ENCODE assay signal across 14 cellular contexts in genomic region chr1:18091660-18092446, GRCh38. TPM values are rescaled to one million over a fixed set of nuclear protein-coding genes. Genes with fewer than 3 reads are reported as not detected.
DNase-seq lines count a peak whose midpoint lies in the region; ATAC-seq and TF ChIP-seq lines count a peak whose summit lies in the region.
"Had no signal": no experiment of that assay in that cellular context is flagged by ENCODE, and none has a peak within 500 bp of the region (broad histone marks: within the 10 kb centered on the region; RNA-seq: fewer than 3 reads in every experiment).

No MANE protein-coding gene starts in this region.

- peaks cover 17% of the 10 kb centered on the region for H3K9me3 Mint-ChIP-seq in endodermal cell
- H3K9me3 Mint-ChIP-seq in WTC11, result peaks cover 26% of the 10 kb centered on the region

- no peak for TF ChIP-seq RAD21 in IMR-90 (IDR thresholded peaks at IDR 0.05; ENCODE audit: low read length)

- H3K36me3 ChIP-seq in IMR-90 (ENCODE audit: control insufficient read depth, insufficient read depth, low read length) (no peaks in the 10 kb centered on the region), endodermal cell (ENCODE audit: control insufficient read depth, insufficient read depth, low read length) (no peaks in the 10 kb centered on the region)

- peaks cover 25% of the 10 kb centered on the region for H3K27me3 Mint-ChIP-seq in endodermal cell (ENCODE audit: insufficient read depth)
- peaks cover 57% of the 10 kb centered on the region for H3K27me3 Mint-ChIP-seq in WTC11 (ENCODE audit: low read depth)

- H3K27ac Mint-ChIP-seq in endodermal cell, result peak overlapping the region; percentile 74
- H3K27ac Mint-ChIP-seq in WTC11, result no peak overlapping the region

- H3K4me2 ChIP-seq in IMR-90 (ENCODE audit: low read depth, low read length), result no peak overlapping the region

- intact Hi-C loops in IMR-90 (cut with micrococcal nuclease), result no loop called here

- no peak overlapping the region for H2BK15ac ChIP-seq in IMR-90 (ENCODE audit: low read depth, low read length)

- POLR2A ChIA-PET in IMR-90 (lab: Charles Lee; ENCODE audit: unreplicated experiment) (no interaction called here), WTC11 (lab: Charles Lee) (interaction anchor here (0.6 kb wide), 1 partner anchor 186 kb away, joined by 3 read pairs; no protein-coding TSS in a partner anchor)

- ATAC-seq in IMR-90 (ENCODE audit: low read depth) (peak; percentile 71; the same call in 1 of the 2 replicates), WTC11 (no peak), HG02884 (IDR thresholded peaks at IDR 0.05; ENCODE audit: unreplicated experiment) (no peak), GM21360 (IDR thresholded peaks at IDR 0.05; ENCODE audit: unreplicated experiment) (no peak), GM21717 (IDR thresholded peaks at IDR 0.05; ENCODE audit: unreplicated experiment) (no peak)

- CTCF ChIA-PET in IMR-90 (lab: Yijun Ruan, JAX) (interaction anchor here (1.0 kb wide), 1 partner anchor 9 kb away, joined by 5 read pairs; no protein-coding TSS in a partner anchor), WTC11 (lab: Charles Lee) (interaction anchor here (0.9 to 2.5 kb wide), 7 partner anchors 8 to 490 kb away, joined by 3 to 27 read pairs (median 5); no protein-coding TSS in a partner anchor)

- H3K23ac ChIP-seq in IMR-90 (ENCODE audit: low read depth, low read length), result no peak overlapping the region

- H2AK5ac ChIP-seq in IMR-90 (ENCODE audit: low read depth, low read length), result no peak overlapping the region

- H4K8ac ChIP-seq in IMR-90 (ENCODE audit: low read depth in 2 of 2, low read length in 2 of 2), result no peak overlapping the region

- H3K27ac ChIP-seq in IMR-90 (ENCODE audit: insufficient read depth, low read length), result no peak overlapping the region
- no peak overlapping the region for H3K27ac ChIP-seq in endodermal cell (ENCODE audit: low read depth, low read length)

- TF ChIP-seq POLR2A in IMR-90 (IDR thresholded peaks at IDR 0.05; ENCODE audit: low read depth, low read length), result no peak

- H3K27me3 ChIP-seq in IMR-90 (ENCODE audit: control insufficient read depth, insufficient read depth, low read length) (no peaks in the 10 kb centered on the region), endodermal cell (ENCODE audit: control insufficient read depth, insufficient read depth, low read length, poor library complexity, severe bottlenecking) (peaks cover 4% of the 10 kb centered on the region)

- no peak for TF ChIP-seq CTCF in IMR-90 (conservative IDR thresholded peaks at IDR 0.05; ENCODE audit: low read depth, low read length)
- no peak for TF ChIP-seq CTCF in endodermal cell (conservative IDR thresholded peaks at IDR 0.05)
- no peak for TF ChIP-seq CTCF in WTC11 (IDR thresholded peaks at IDR 0.05)

- peak; percentile 63 for DNase-seq in Caki2 (ENCODE audit: low read depth)
- peak; percentile 45 for DNase-seq in IMR-90
- DNase-seq in endodermal cell, result peak; percentile 55
- DNase-seq in non-pigmented ciliary epithelial cell (ENCODE audit: low read depth), result peak; percentile 36
- no peak for DNase-seq in WTC11 (ENCODE audit: low spot score)
- DNase-seq: amniotic stem cell, COR-L47, Karpas-422, naive B cell, NCI-H2227 treated with DMSO at 0.1 percent for 48 hours, RPMI8226 had no signal

- no peak overlapping the region for H2BK5ac ChIP-seq in IMR-90 (ENCODE audit: low read depth, low read length, poor library complexity, severe bottlenecking)

- dilution Hi-C loops in IMR-90 (cut with HindIII; ENCODE audit: low sequenced_read_pairs, unreplicated experiment), result no loop called here

- no peak overlapping the region for H3K18ac ChIP-seq in IMR-90 (ENCODE audit: low read depth, low read length)

- H3K4me1 Mint-ChIP-seq in endodermal cell, result peaks cover 39% of the 10 kb centered on the region
- peaks cover 56% of the 10 kb centered on the region for H3K4me1 Mint-ChIP-seq in WTC11

- H4K91ac ChIP-seq in IMR-90 (ENCODE audit: insufficient read depth, low read depth, low read length), result no peak overlapping the region

- H3K4me3 Mint-ChIP-seq in endodermal cell (peak overlapping the region; percentile 28), WTC11 (no peak overlapping the region)
- H3K4me3 Mint-ChIP-seq: naive B cell had no signal

- H2AFZ ChIP-seq in IMR-90 (replicated peaks; ENCODE audit: low read length, poor library complexity), result no peak overlapping the region

- H2BK120ac ChIP-seq in IMR-90 (ENCODE audit: low read depth, low read length), result no peak overlapping the region

- H3K4me1 ChIP-seq in IMR-90 (ENCODE audit: control insufficient read depth, insufficient read depth, low read length) (no peaks in the 10 kb centered on the region), endodermal cell (ENCODE audit: control insufficient read depth, insufficient read depth, low read length) (peaks cover 16% of the 10 kb centered on the region)

- no peak overlapping the region for H2BK20ac ChIP-seq in IMR-90 (ENCODE audit: low read depth, low read length)

- in situ Hi-C loops in Caki2 (cut with HindIII; ENCODE audit: low pct_unique_long_range_greater_than_20kb, low sequenced_read_pairs) (no loop called here), IMR-90 (cut with MboI; ENCODE audit: low sequenced_read_pairs) (no loop called here)

- no peak overlapping the region for H3K56ac ChIP-seq in IMR-90 (ENCODE audit: extremely low read depth, insufficient read depth, low read length)

- no peak overlapping the region for H3K4ac ChIP-seq in IMR-90 (ENCODE audit: low read depth, low read length)

- no peak overlapping the region for H4K5ac ChIP-seq in IMR-90 (ENCODE audit: low read depth, low read length)

- H3K4me3 ChIP-seq in IMR-90 (ENCODE audit: insufficient read depth, low read depth, low read length) (no peak overlapping the region), endodermal cell (ENCODE audit: low read length) (no peak overlapping the region)

- no peaks in the 10 kb centered on the region for H3K79me1 ChIP-seq in IMR-90 (ENCODE audit: low read depth in 1 of 2, low read length in 2 of 2)

- no peaks in the 10 kb centered on the region for H4K20me1 ChIP-seq in IMR-90 (ENCODE audit: insufficient read depth, low read length)

- H2AK9ac ChIP-seq in IMR-90 (replicated peaks; ENCODE audit: low read depth, low read length, poor library complexity), result no peak overlapping the region

- H3K9me3 ChIP-seq in IMR-90 (ENCODE audit: control insufficient read depth, insufficient read depth, low read length) (no peaks in the 10 kb centered on the region), endodermal cell (ENCODE audit: control insufficient read depth, low read length) (peaks cover 10% of the 10 kb centered on the region)

- H3K9me1 ChIP-seq in IMR-90 (ENCODE audit: insufficient read depth, low read length), result no peaks in the 10 kb centered on the region

- no TSS peak for BruUV-seq in IMR-90 (replicated peaks; lab: Mats Ljungman, UMichigan)

- H3K9ac ChIP-seq in IMR-90 (ENCODE audit: low read depth, low read length) (no peak overlapping the region), endodermal cell (ENCODE audit: extremely low read depth, low read length, poor library complexity, severe bottlenecking) (no peak overlapping the region)

- 69% methylated on average over 3 of the region's 7 CpGs; no CpG with 5 or more reads in 1 of the 2 experiments for WGBS in IMR-90 (ENCODE audit: extremely low coverage in 2 of 2, insufficient read length in 1 of 2), 2 experiments
- WGBS in endodermal cell (ENCODE audit: insufficient coverage in 1 of 2, insufficient read length in 1 of 2), 2 experiments, result 63 to 86% methylated on average over 2 to 7 of the region's 7 CpGs

- H3K36me3 Mint-ChIP-seq in endodermal cell (ENCODE audit: low read depth) (no peaks in the 10 kb centered on the region), WTC11 (peaks cover 18% of the 10 kb centered on the region)

- no peak overlapping the region for H3K14ac ChIP-seq in IMR-90 (replicated peaks; ENCODE audit: low read depth, low read length)

TF ChIP-seq in IMR-90, 13 proteins besides CTCF, POLR2A, EP300 and RAD21 (continues in another document):
- no peak for TF ChIP-seq USF2 (IDR thresholded peaks at IDR 0.05; ENCODE audit: low read depth, low read length)

TF ChIP-seq in WTC11, 78 proteins besides CTCF, POLR2A, EP300 and RAD21 (continues in another document):
- no peak for TF ChIP-seq IRF2 (CRISPR knock-in tag; IDR thresholded peaks at IDR 0.05; ENCODE audit: borderline replicate concordance, low read depth)
- no peak for TF ChIP-seq ESRRA (CRISPR knock-in tag; IDR thresholded peaks at IDR 0.05; ENCODE audit: borderline replicate concordance)
- TF ChIP-seq RORB (CRISPR knock-in tag; IDR thresholded peaks at IDR 0.05), result no peak
- no peak for TF ChIP-seq NFE2L1 (CRISPR knock-in tag; IDR thresholded peaks at IDR 0.05)
- no peak for TF ChIP-seq EMX1 (CRISPR knock-in tag; IDR thresholded peaks at IDR 0.05)
- no peak for TF ChIP-seq ATF1 (CRISPR knock-in tag; IDR thresholded peaks at IDR 0.05)
- TF ChIP-seq TP53 (CRISPR knock-in tag; IDR thresholded peaks at IDR 0.05), result no peak

RNA-seq across cellular contexts. Expression of gene IGSF21, which starts 15.7 kb away (rescaled TPM):
- total RNA-seq in Caki2 (2014; rRNA removed; shearing (Covaris generic); ENCODE audit: low replicate concordance), result not detected in 2 replicates
- not detected in 2 replicates for total RNA-seq in IMR-90 (2012; rRNA removed)
- not detected in 2 replicates for polyA plus RNA-seq in IMR-90 (2012; rRNA removed)
- polyA plus RNA-seq in IMR-90 (2012; cell fraction: cytosol; rRNA removed), result not detected in 2 replicates
- not detected in 2 replicates for polyA plus RNA-seq in IMR-90 (2012; cell fraction: nucleus; rRNA removed; ENCODE audit: low replicate concordance)
- total RNA-seq in endodermal cell, result 1 to 10 TPM; 1.3 to 1.7 TPM
- 2.9 TPM for polyA plus RNA-seq in endodermal cell (2013, experiment 1 of 2)
- polyA plus RNA-seq in endodermal cell (2013, experiment 2 of 2), result 1.7 TPM
- total RNA-seq in WTC11 (2021), result 28.0 to 30.5 TPM (median 28.5 TPM) in 3 replicates

Comparison
In these comparisons a context has a peak if more than half of its experiments do, and no peak if none do; other contexts are left out.
1. RNA of gene IGSF21, which starts 15.7 kb away (total RNA-seq): 28.0 to 30.5 TPM in WTC11; 1.3 to 1.7 TPM in endodermal cell, not detected in Caki2 and not detected in IMR-90; every median in the first group is over 10 times any median in the second.